Comparison of ENCODE assay signal across 1 cellular context in the genomic region with DNA sequence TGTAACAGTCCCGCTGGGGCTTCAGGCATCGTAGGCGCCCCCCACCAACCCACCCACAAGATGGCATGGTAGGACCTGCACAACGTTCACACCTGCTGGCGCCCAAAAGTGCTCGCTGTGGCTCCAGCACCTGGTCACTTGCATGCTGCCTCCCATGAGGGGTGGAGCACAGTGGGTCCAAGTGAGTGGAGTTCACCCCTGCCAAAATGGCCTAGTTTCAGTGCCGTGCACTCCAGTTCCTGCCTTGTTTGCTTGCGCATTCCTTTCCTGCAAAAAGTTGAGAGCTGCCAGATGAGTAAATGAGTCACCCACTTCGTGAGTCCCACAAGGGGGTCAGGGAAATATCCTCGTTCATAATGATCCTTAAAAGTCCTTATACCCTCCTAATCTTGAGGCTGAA.
TF ChIP-seq lines count a peak whose summit lies in the region.

No MANE protein-coding gene starts in this region.

TF ChIP-seq in WTC11, 78 proteins besides CTCF, POLR2A, EP300 and RAD21 (continued from another document):
- TF ChIP-seq, protein P1, sequence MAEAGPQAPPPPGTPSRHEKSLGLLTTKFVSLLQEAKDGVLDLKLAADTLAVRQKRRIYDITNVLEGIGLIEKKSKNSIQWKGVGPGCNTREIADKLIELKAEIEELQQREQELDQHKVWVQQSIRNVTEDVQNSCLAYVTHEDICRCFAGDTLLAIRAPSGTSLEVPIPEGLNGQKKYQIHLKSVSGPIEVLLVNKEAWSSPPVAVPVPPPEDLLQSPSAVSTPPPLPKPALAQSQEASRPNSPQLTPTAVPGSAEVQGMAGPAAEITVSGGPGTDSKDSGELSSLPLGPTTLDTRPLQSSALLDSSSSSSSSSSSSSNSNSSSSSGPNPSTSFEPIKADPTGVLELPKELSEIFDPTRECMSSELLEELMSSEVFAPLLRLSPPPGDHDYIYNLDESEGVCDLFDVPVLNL (CRISPR knock-in tag; IDR thresholded peaks at IDR 0.05; ENCODE audit: borderline replicate concordance, low read depth): no peak
- TF ChIP-seq, protein P2, sequence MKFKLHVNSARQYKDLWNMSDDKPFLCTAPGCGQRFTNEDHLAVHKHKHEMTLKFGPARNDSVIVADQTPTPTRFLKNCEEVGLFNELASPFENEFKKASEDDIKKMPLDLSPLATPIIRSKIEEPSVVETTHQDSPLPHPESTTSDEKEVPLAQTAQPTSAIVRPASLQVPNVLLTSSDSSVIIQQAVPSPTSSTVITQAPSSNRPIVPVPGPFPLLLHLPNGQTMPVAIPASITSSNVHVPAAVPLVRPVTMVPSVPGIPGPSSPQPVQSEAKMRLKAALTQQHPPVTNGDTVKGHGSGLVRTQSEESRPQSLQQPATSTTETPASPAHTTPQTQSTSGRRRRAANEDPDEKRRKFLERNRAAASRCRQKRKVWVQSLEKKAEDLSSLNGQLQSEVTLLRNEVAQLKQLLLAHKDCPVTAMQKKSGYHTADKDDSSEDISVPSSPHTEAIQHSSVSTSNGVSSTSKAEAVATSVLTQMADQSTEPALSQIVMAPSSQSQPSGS (CRISPR knock-in tag; IDR thresholded peaks at IDR 0.05; ENCODE audit: borderline replicate concordance, low read depth): no peak
- TF ChIP-seq, protein P3, sequence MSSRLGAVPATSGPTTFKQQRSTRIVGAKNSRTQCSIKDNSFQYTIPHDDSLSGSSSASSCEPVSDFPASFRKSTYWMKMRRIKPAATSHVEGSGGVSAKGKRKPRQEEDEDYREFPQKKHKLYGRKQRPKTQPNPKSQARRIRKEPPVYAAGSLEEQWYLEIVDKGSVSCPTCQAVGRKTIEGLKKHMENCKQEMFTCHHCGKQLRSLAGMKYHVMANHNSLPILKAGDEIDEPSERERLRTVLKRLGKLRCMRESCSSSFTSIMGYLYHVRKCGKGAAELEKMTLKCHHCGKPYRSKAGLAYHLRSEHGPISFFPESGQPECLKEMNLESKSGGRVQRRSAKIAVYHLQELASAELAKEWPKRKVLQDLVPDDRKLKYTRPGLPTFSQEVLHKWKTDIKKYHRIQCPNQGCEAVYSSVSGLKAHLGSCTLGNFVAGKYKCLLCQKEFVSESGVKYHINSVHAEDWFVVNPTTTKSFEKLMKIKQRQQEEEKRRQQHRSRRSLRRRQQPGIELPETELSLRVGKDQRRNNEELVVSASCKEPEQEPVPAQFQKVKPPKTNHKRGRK (CRISPR knock-in tag; IDR thresholded peaks at IDR 0.05; ENCODE audit: borderline replicate concordance): no peak
- no peak for TF ChIP-seq SP1 (CRISPR knock-in tag; conservative IDR thresholded peaks at IDR 0.05)
- no peak for TF ChIP-seq ATF1 (CRISPR knock-in tag; IDR thresholded peaks at IDR 0.05)
- no peak for TF ChIP-seq OVOL2 (CRISPR knock-in tag; IDR thresholded peaks at IDR 0.05; ENCODE audit: borderline replicate concordance)
- TF ChIP-seq NFYB (CRISPR knock-in tag; conservative IDR thresholded peaks at IDR 0.05; ENCODE audit: low read depth): no peak
- TF ChIP-seq CREM (CRISPR knock-in tag; IDR thresholded peaks at IDR 0.05): no peak
